In the genomic region with DNA sequence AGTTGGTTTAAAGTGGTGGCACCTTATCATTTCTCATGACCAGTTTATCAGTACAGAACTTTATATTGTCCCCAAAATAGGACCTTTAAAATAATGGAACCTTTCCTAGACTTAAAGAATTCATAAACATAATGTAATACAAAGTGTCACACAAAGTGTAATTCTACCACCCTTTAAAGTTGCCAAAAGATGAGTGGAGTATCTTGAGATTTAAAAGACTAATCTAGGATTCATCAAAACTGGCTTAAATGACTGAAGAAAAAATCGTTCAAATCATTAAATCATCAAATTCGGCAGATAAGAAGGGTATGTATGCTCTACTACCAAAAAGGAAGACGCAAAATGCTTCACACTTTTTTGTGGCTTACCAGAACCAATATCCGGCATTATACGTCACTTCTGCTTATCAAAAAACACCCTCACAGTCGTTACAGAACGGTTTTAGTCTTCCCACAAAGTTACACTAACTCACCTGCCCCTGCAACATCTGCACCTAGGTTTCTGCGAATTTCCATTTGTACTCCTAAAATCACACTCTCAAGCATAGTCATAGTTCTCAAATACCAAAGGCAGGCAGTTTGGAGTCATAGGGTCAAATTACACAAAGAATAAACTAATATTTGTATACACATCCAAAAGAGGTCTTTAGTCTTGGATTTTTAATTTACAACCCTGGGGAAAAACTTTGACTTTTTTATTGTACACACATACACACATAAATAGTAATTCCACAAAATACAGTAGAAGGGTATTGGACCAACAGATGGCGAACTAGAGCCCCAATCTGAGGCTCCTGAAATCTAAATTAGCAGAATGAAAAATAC, we compare ENCODE assay signal across 8 cellular contexts. TPM values are rescaled to one million over a fixed set of nuclear protein-coding genes. Genes with fewer than 3 reads are reported as not detected.
A peak's percentile ranks its signal among the peaks of the same experiment; 100 is the strongest.
DNase-seq lines count a peak whose midpoint lies in the region; ATAC-seq, FAIRE-seq and TF ChIP-seq lines count a peak whose summit lies in the region.

No MANE protein-coding gene starts in this region.

- no peak overlapping the region for H2BK5ac ChIP-seq in H1 (ENCODE audit: low read depth, low read length)

- no peak overlapping the region for H2AFZ ChIP-seq in H1 (ENCODE audit: low read length)

- peaks cover 6% of the 10 kb centered on the region; the same call in 1 of the 2 replicates for H3K79me1 ChIP-seq in H1 (ENCODE audit: low read depth, low read length)

- H3K4ac ChIP-seq in H1 (replicated peaks; ENCODE audit: insufficient read length, low read depth, low read length), result no peak overlapping the region

- H4K91ac ChIP-seq in H1 (replicated peaks; ENCODE audit: insufficient read length, low read length), result no peak overlapping the region

- no peak overlapping the region for H4K5ac ChIP-seq in H1 (ENCODE audit: insufficient read length, low read depth, low read length)

- no peaks in the 10 kb centered on the region for H3K9me3 ChIP-seq in WERI-Rb-1 (ENCODE audit: severe bottlenecking)
- H3K9me3 ChIP-seq in H1 (ENCODE audit: insufficient read depth in 2 of 2, low read depth in 1 of 2, low read length in 1 of 2), result peaks cover 6 to 14% of the 10 kb centered on the region in 2 experiments

- peaks cover 24 to 87% of the 10 kb centered on the region in 2 experiments for H3K79me2 ChIP-seq in H1 (ENCODE audit: control insufficient read depth in 1 of 2, insufficient read depth in 2 of 2, low read length in 2 of 2)

- H3K4me3 Mint-ChIP-seq in nephron progenitor cell, result peak overlapping the region; percentile 72

- no peak overlapping the region for H2BK12ac ChIP-seq in H1 (ENCODE audit: low read depth, low read length)

- POLR2A ChIA-PET in H1 (lab: Charles Lee; ENCODE audit: partially characterized antibody), result interaction anchor here (1.5 to 3.2 kb wide), 10 partner anchors 11 to 156 kb away, joined by 3 to 39 read pairs (median 6); no protein-coding TSS in a partner anchor

- TF ChIP-seq EP300 in H1 (IDR thresholded peaks at IDR 0.05; ENCODE audit: borderline replicate concordance in 1 of 2, low read depth in 2 of 2, low read length in 2 of 2), result no peak

- H2AK5ac ChIP-seq in H1 (ENCODE audit: low read depth, low read length), result no peak overlapping the region

- H3K18ac ChIP-seq in H1 (ENCODE audit: extremely low read depth, low read length), result no peak overlapping the region

- TF ChIP-seq CTCF in WERI-Rb-1 (IDR thresholded peaks at IDR 0.05; ENCODE audit: low read depth, low read length), result peak; percentile 48
- TF ChIP-seq CTCF in H1 (IDR thresholded peaks at IDR 0.05; ENCODE audit: control extremely low read depth in 1 of 3, insufficient read depth in 1 of 3, low read depth in 1 of 3, low read length in 3 of 3), result peak in 2 of 3 experiments; percentile 46 to 60; a peak in 2 of 4 replicates
- peak; percentile 67 for TF ChIP-seq CTCF in nephron progenitor cell (IDR thresholded peaks at IDR 0.05)

- peak overlapping the region; percentile 100 for H3K27ac ChIP-seq in WERI-Rb-1
- no peak overlapping the region for H3K27ac ChIP-seq in H1 (ENCODE audit: low read depth, low read length)

- H3K4me2 ChIP-seq in H1 (ENCODE audit: insufficient read depth in 1 of 2, low read depth in 2 of 2, low read length in 2 of 2), result peak overlapping the region; percentile 55 to 92

- DNase-seq in activated gamma-delta T cell treated with Interleukin-2 at 50 U/mL for 16 hours (peak; percentile 51), activated gamma-delta T cell (lab: John Stamatoyannopoulos, UW) (no peak), NCI-H1105 (lab: John Stamatoyannopoulos, UW) (peak; percentile 33), WERI-Rb-1 (peak; percentile 36), H1 (ENCODE audit: low read depth in 1 of 2, low spot score in 2 of 2) (no peak), nephron progenitor cell (peak; percentile 22)

- peaks cover 8% of the 10 kb centered on the region; the same call in 1 of the 2 replicates for H3K23me2 ChIP-seq in H1 (ENCODE audit: low read depth, low read length)

- ATAC-seq in GM21515 (IDR thresholded peaks at IDR 0.05; ENCODE audit: unreplicated experiment), result no peak
- no peak for ATAC-seq in GM18520 (IDR thresholded peaks at IDR 0.05; ENCODE audit: unreplicated experiment)

- no peak overlapping the region for H2BK120ac ChIP-seq in H1 (replicated peaks; ENCODE audit: low read depth, low read length)

- H3K9ac ChIP-seq in H1 (replicated peaks in 1 of 4; ENCODE audit: extremely low read depth in 1 of 4, low read depth in 3 of 4, low read length in 3 of 4), result no peak overlapping the region; a peak in 2 of 7 replicates

- H3K36me3 Mint-ChIP-seq in nephron progenitor cell (ENCODE audit: low read depth), result peaks cover 26% of the 10 kb centered on the region

- TF ChIP-seq POLR2A in H1 (IDR thresholded peaks at IDR 0.05; ENCODE audit: control extremely low read depth in 1 of 2, low read depth in 2 of 2, low read length in 2 of 2), result no peak

- peaks cover 19% of the 10 kb centered on the region for H3K9me3 Mint-ChIP-seq in nephron progenitor cell

- H3K14ac ChIP-seq in H1 (ENCODE audit: insufficient read length), result no peak overlapping the region

- H3K27ac Mint-ChIP-seq in nephron progenitor cell, result peak overlapping the region; percentile 94

- H4K20me1 ChIP-seq in H1 (replicated peaks in 1 of 2; ENCODE audit: control insufficient read depth in 1 of 2, insufficient read depth in 2 of 2, low read length in 2 of 2), result peaks cover 15 to 21% of the 10 kb centered on the region in 2 experiments

- 54% methylated on average over 9 of the region's 9 CpGs; no CpG with 5 or more reads in 1 of the 2 experiments for WGBS in H1 (ENCODE audit: extremely low coverage in 1 of 2, insufficient coverage in 1 of 2, insufficient read length in 1 of 2, insufficient replicate concordance in 2 of 2, low coverage in 1 of 2, low lambda C conversion rate in 2 of 2, missing lambda C conversion rate in 1 of 2), 2 experiments

- peaks cover 3% of the 10 kb centered on the region for H3K27me3 Mint-ChIP-seq in nephron progenitor cell (ENCODE audit: low read depth, poor library complexity)

- H4K8ac ChIP-seq in H1 (ENCODE audit: extremely low read depth, insufficient read depth, low read length), result no peak overlapping the region

- H3K23ac ChIP-seq in H1 (ENCODE audit: insufficient read length), result no peak overlapping the region

- peak; percentile 42 to 48 for TF ChIP-seq RAD21 in H1 (IDR thresholded peaks at IDR 0.05 in 1 of 2, conservative IDR thresholded peaks at IDR 0.05 in 1 of 2; ENCODE audit: low read depth in 2 of 2, low read length in 2 of 2)

- no peak overlapping the region for H2BK20ac ChIP-seq in H1 (ENCODE audit: low read length)

- H3K36me3 ChIP-seq in WERI-Rb-1, result peaks cover 12% of the 10 kb centered on the region
- peaks cover 0 to 6% (median 2%) of the 10 kb centered on the region in 4 experiments; a peak in 2 of 8 replicates for H3K36me3 ChIP-seq in H1 (ENCODE audit: control insufficient read depth in 2 of 4, insufficient read depth in 4 of 4, low read length in 3 of 4)

- CTCF ChIA-PET in H1 (lab: Charles Lee; ENCODE audit: partially characterized antibody), result interaction anchor here (0.8 to 3.0 kb wide), 12 partner anchors 9 to 140 kb away, joined by 3 to 23 read pairs (median 6); no protein-coding TSS in a partner anchor

- peaks cover 30% of the 10 kb centered on the region for H3K4me1 Mint-ChIP-seq in nephron progenitor cell

- H3K4me1 ChIP-seq in H1 (replicated peaks in 1 of 4; ENCODE audit: control insufficient read depth in 3 of 4, insufficient read depth in 4 of 4, low read length in 3 of 4), result peaks cover 3 to 12% (median 7%) of the 10 kb centered on the region in 4 experiments; a peak in 4 of 7 replicates

- H3K56ac ChIP-seq in H1 (replicated peaks; ENCODE audit: insufficient read length, low read depth, low read length), result no peak overlapping the region

- H3K27me3 ChIP-seq in WERI-Rb-1 (ENCODE audit: insufficient read depth, low read depth, severe bottlenecking), result no peaks in the 10 kb centered on the region
- no peaks in the 10 kb centered on the region for H3K27me3 ChIP-seq in H1 (replicated peaks in 1 of 4; ENCODE audit: control insufficient read depth in 3 of 4, extremely low read depth in 1 of 4, insufficient read depth in 3 of 4, low read length in 3 of 4)

- H3K4me3 ChIP-seq in WERI-Rb-1 (ENCODE audit: low read depth, low read length) (peak overlapping the region; percentile 64), H1 (ENCODE audit: extremely low read depth in 1 of 4, insufficient read depth in 2 of 4, low read depth in 3 of 4, low read length in 4 of 4) (peak overlapping the region; percentile 73 to 99 (median 86); a peak in 7 of 8 replicates)

- H2BK15ac ChIP-seq in H1 (ENCODE audit: low read length), result no peak overlapping the region

- no peak for FAIRE-seq in H1 (lab: Jason Lieb, UNC)

TF ChIP-seq in H1, 55 proteins besides CTCF, POLR2A, EP300 and RAD21:
- TF ChIP-seq, protein P1, sequence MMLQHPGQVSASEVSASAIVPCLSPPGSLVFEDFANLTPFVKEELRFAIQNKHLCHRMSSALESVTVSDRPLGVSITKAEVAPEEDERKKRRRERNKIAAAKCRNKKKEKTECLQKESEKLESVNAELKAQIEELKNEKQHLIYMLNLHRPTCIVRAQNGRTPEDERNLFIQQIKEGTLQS (IDR thresholded peaks at IDR 0.05; ENCODE audit: insufficient read depth, low read depth, low read length), result no peak
- TF ChIP-seq TCF12 (IDR thresholded peaks at IDR 0.05; ENCODE audit: low read depth, low read length), result no peak
- TF ChIP-seq SRF (IDR thresholded peaks at IDR 0.05; ENCODE audit: low read depth, low read length), result peak; percentile 91
- no peak for TF ChIP-seq CBX8 (IDR thresholded peaks at IDR 0.05; ENCODE audit: borderline replicate concordance, low read depth, low read length)
- TF ChIP-seq ASH2L (IDR thresholded peaks at IDR 0.05; ENCODE audit: low read length), result no peak
- TF ChIP-seq SIX5 (IDR thresholded peaks at IDR 0.05; ENCODE audit: low read depth, low read length), result 0 out of 2 replicates have a peak, but pooled peaks have one; percentile 6
- TF ChIP-seq SP2 (IDR thresholded peaks at IDR 0.05; ENCODE audit: low read length), result no peak
- 0 out of 4 replicates have a peak, but pooled peaks of 1 of the 2 experiments have one; percentile 22 for TF ChIP-seq HDAC2 (IDR thresholded peaks at IDR 0.05; ENCODE audit: borderline replicate concordance in 1 of 2, low read depth in 2 of 2, low read length in 2 of 2)

RNA-seq across cellular contexts. Expression of gene KANSL1, which starts 1.4 kb away (rescaled TPM):
- total RNA-seq in H1 (2021; fragmentation: NEBNext Ultra II Directional; extraction: Animal tissue kit (Norgen Biotek cat#: 25700)), result 116 and 128 TPM in 2 replicates
- polyA plus RNA-seq in H1 (2011; rRNA removed), result 34.0 and 43.3 TPM in 2 replicates
- polyA plus RNA-seq in H1 (2011; cell fraction: cytosol; rRNA removed), result 43.4 TPM
- polyA plus RNA-seq in H1 (2011; cell fraction: nucleus; rRNA removed), result 91.2 TPM
- polyA plus RNA-seq in H1 (2012, experiment 1 of 2), result 42.8 to 47.9 TPM (median 45.5 TPM) in 4 replicates
- 14.3 TPM for polyA plus RNA-seq in H1 (2012, experiment 2 of 2)
- 47.3 TPM for polyA plus RNA-seq in H1 (2013, experiment 1 of 2)
- polyA plus RNA-seq in H1 (2013, experiment 2 of 2), result 41.5 TPM
- 214 and 279 TPM in 2 replicates for polyA minus RNA-seq in H1 (2011; rRNA and poly(A)+ RNA removed)
- polyA minus RNA-seq in H1 (2011; cell fraction: cytosol; rRNA and poly(A)+ RNA removed), result 115 TPM
- polyA minus RNA-seq in H1 (2011; cell fraction: nucleus; rRNA and poly(A)+ RNA removed), result 364 TPM

Comparison
In these comparisons a context has a peak if more than half of its experiments do, and no peak if none do; other contexts are left out.
1. DNase-seq: peak in activated gamma-delta T cell treated with Interleukin-2 at 50 U/mL for 16 hours (single experiment), NCI-H1105 (single experiment), WERI-Rb-1 (single experiment) and nephron progenitor cell (single experiment); none in activated gamma-delta T cell (single experiment) and H1 (0 of 2).
2. Peak in every context shown above with its lines, with median percentiles within 50 percentile points of each other: CTCF ChIP-seq.